ENCODE assay signal across 8 cellular contexts in the genomic region with DNA sequence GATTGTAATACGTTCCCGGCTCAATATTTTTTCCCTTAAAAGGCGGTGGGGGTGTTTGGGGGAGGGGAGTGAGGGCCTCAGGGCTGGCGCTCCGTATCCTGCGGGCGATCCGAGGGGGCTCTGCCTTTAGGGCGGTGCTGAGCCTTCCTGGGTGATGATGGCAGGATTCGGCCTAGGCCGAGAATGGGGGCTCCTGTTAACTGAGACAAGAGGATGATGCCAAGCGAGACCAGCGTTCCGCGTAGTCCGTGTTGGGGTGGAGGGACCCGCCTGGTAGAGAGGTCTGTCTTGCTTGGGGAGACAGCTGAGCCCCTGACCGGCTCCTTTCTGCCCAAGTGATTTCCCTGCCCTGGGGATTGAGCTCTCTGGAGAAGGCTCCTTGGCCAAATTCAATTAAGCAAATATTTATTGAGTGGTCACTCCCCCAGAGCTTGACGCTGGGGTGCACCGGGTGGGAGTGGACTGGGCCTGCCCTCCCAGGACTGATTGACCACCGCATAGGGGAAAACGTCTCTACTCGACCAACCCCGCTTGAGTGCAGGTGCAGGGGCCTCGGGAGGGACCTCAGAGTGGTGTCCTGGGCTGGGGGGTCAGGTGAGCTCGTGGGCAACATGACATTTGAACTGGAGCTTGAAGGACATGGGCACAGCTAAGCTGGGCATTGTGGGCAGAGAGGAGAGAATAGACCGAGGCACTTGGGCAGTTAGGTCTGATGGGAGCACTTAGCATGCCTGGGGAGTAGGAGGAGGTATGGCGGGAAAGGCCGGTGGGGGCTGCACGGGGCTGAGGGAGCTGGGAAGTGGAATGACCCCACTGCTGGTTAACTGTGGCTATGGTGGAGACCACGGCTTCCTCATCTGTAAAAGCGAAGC. TPM values are rescaled to one million over a fixed set of nuclear protein-coding genes. Genes with fewer than 3 reads are reported as not detected.
DNase-seq lines count a peak whose midpoint lies in the region; ATAC-seq and TF ChIP-seq lines count a peak whose summit lies in the region.

No MANE protein-coding gene starts in this region.

- H2AK5ac ChIP-seq in IMR-90 (ENCODE audit: low read depth, low read length): no peak overlapping the region

- H2AK9ac ChIP-seq in IMR-90 (replicated peaks; ENCODE audit: low read depth, low read length, poor library complexity): no peak overlapping the region

- H3K4me2 ChIP-seq in IMR-90 (ENCODE audit: low read depth, low read length): no peak overlapping the region
- peak overlapping the region; percentile 97 for H3K4me2 ChIP-seq in neural cell (ENCODE audit: low read length)

- H3K9ac ChIP-seq in IMR-90 (ENCODE audit: low read depth, low read length) (no peak overlapping the region), neural cell (ENCODE audit: low read length) (peak overlapping the region; percentile 96)

- intact Hi-C loops in IMR-90 (cut with micrococcal nuclease): no loop called here
- intact Hi-C loops in dorsolateral prefrontal cortex (cut with DNase I): loop anchor here (2.0 to 5.0 kb wide), 4 partner anchors 41 to 114 kb away; no protein-coding TSS in a partner anchor

- H3K9me1 ChIP-seq in IMR-90 (ENCODE audit: insufficient read depth, low read length): no peaks in the 10 kb centered on the region

- peaks cover 57% of the 10 kb centered on the region for H3K79me2 ChIP-seq in neural cell (replicated peaks; ENCODE audit: insufficient read depth, low read length)

- no peak overlapping the region for H4K8ac ChIP-seq in IMR-90 (ENCODE audit: low read depth in 2 of 2, low read length in 2 of 2)

- no peak overlapping the region for H2BK5ac ChIP-seq in IMR-90 (ENCODE audit: low read depth, low read length, poor library complexity, severe bottlenecking)

- no peaks in the 10 kb centered on the region for H3K9me3 ChIP-seq in IMR-90 (ENCODE audit: control insufficient read depth, insufficient read depth, low read length)
- H3K9me3 ChIP-seq in neural cell (ENCODE audit: low read length): no peaks in the 10 kb centered on the region

- H2AFZ ChIP-seq in IMR-90 (replicated peaks; ENCODE audit: low read length, poor library complexity): peak overlapping the region; percentile 40
- peak overlapping the region; percentile 27 for H2AFZ ChIP-seq in neural cell (ENCODE audit: low read depth, low read length)

- TF ChIP-seq RAD21 in IMR-90 (IDR thresholded peaks at IDR 0.05; ENCODE audit: low read length) (no peak), neural cell (conservative IDR thresholded peaks at IDR 0.05) (no peak)

- no peaks in the 10 kb centered on the region for H3F3A ChIP-seq in neural cell (ENCODE audit: insufficient read depth, low read length, poor library complexity, severe bottlenecking)

- POLR2A ChIA-PET in IMR-90 (lab: Charles Lee; ENCODE audit: unreplicated experiment): no interaction called here

- H3K36me3 ChIP-seq in IMR-90 (ENCODE audit: control insufficient read depth, insufficient read depth, low read length) (no peaks in the 10 kb centered on the region), neural cell (ENCODE audit: insufficient read depth, low read length) (no peaks in the 10 kb centered on the region)

- WGBS in IMR-90 (ENCODE audit: extremely low coverage in 2 of 2, insufficient read length in 1 of 2), 2 experiments: 83% methylated on average over 8 of the region's 32 CpGs; no CpG with 5 or more reads in 1 of the 2 experiments

- no TSS peak for BruUV-seq in IMR-90 (replicated peaks; lab: Mats Ljungman, UMichigan)

- no peak overlapping the region for H3K4ac ChIP-seq in IMR-90 (ENCODE audit: low read depth, low read length)

- ATAC-seq in IMR-90 (ENCODE audit: low read depth) (no peak), GM18519 (IDR thresholded peaks at IDR 0.05; ENCODE audit: low FRiP score, unreplicated experiment) (no peak), HG02870 (IDR thresholded peaks at IDR 0.05; ENCODE audit: unreplicated experiment) (no peak)

- H3K23ac ChIP-seq in IMR-90 (ENCODE audit: low read depth, low read length): no peak overlapping the region

- peak overlapping the region; percentile 63 for H3K4me3 ChIP-seq in AG09309 (ENCODE audit: control insufficient read depth, low read depth, low read length)
- H3K4me3 ChIP-seq in IMR-90 (ENCODE audit: insufficient read depth, low read depth, low read length): no peak overlapping the region
- H3K4me3 ChIP-seq in dorsolateral prefrontal cortex: peak overlapping the region; percentile 59 to 91 (median 75)
- peak overlapping the region; percentile 91 for H3K4me3 ChIP-seq in neural cell (ENCODE audit: low read length)

- dilution Hi-C loops in IMR-90 (cut with HindIII; ENCODE audit: low sequenced_read_pairs, unreplicated experiment): no loop called here

- CTCF ChIA-PET in IMR-90 (lab: Yijun Ruan, JAX): interaction anchor here (0.6 kb wide), 1 partner anchor 47 kb away, joined by 7 read pairs; no protein-coding TSS in a partner anchor

- no peaks in the 10 kb centered on the region for H3K79me1 ChIP-seq in IMR-90 (ENCODE audit: low read depth in 1 of 2, low read length in 2 of 2)

- H2BK20ac ChIP-seq in IMR-90 (ENCODE audit: low read depth, low read length): no peak overlapping the region

- H3K18ac ChIP-seq in IMR-90 (ENCODE audit: low read depth, low read length): no peak overlapping the region

- no peak for TF ChIP-seq EP300 in neural cell (conservative IDR thresholded peaks at IDR 0.05; ENCODE audit: poor library complexity, severe bottlenecking)

- H3K14ac ChIP-seq in IMR-90 (replicated peaks; ENCODE audit: low read depth, low read length): no peak overlapping the region

- no peak overlapping the region for H2BK15ac ChIP-seq in IMR-90 (ENCODE audit: low read depth, low read length)

- peaks cover 8% of the 10 kb centered on the region; the same call in 1 of the 2 replicates for H3K27me3 ChIP-seq in IMR-90 (ENCODE audit: control insufficient read depth, insufficient read depth, low read length)
- no peaks in the 10 kb centered on the region for H3K27me3 ChIP-seq in dorsolateral prefrontal cortex
- H3K27me3 ChIP-seq in neural cell (ENCODE audit: insufficient read depth, low read depth, low read length): no peaks in the 10 kb centered on the region

- no peak overlapping the region for H2BK120ac ChIP-seq in IMR-90 (ENCODE audit: low read depth, low read length)

- H3K56ac ChIP-seq in IMR-90 (ENCODE audit: extremely low read depth, insufficient read depth, low read length): no peak overlapping the region

- H3K9me2 ChIP-seq in neural cell (ENCODE audit: insufficient read depth, low read length): no peaks in the 10 kb centered on the region

- TF ChIP-seq CTCF in AG09309 (IDR thresholded peaks at IDR 0.05; ENCODE audit: control insufficient read depth, insufficient read depth, low read depth, low read length, missing control alignments) (no peak), IMR-90 (conservative IDR thresholded peaks at IDR 0.05; ENCODE audit: low read depth, low read length) (no peak), dorsolateral prefrontal cortex (IDR thresholded peaks at IDR 0.05 in 54 of 56, conservative IDR thresholded peaks at IDR 0.05 in 2 of 56; ENCODE audit: low read depth in 1 of 56, partially characterized antibody in 56 of 56) (no peak), neural cell (IDR thresholded peaks at IDR 0.05; ENCODE audit: poor library complexity, severe bottlenecking) (no peak)

- no peaks in the 10 kb centered on the region for H3K4me1 ChIP-seq in IMR-90 (ENCODE audit: control insufficient read depth, insufficient read depth, low read length)

- no peaks in the 10 kb centered on the region for H4K20me1 ChIP-seq in IMR-90 (ENCODE audit: insufficient read depth, low read length)
- H4K20me1 ChIP-seq in neural cell (ENCODE audit: insufficient read depth): no peaks in the 10 kb centered on the region

- in situ Hi-C loops in IMR-90 (cut with MboI; ENCODE audit: low sequenced_read_pairs): no loop called here

- H3K27ac ChIP-seq in IMR-90 (ENCODE audit: insufficient read depth, low read length): no peak overlapping the region
- peak overlapping the region in 57 of 59 donors; percentile 17 to 90 (median 82) for H3K27ac ChIP-seq in dorsolateral prefrontal cortex
- H3K27ac ChIP-seq in neural cell (ENCODE audit: low read length): peak overlapping the region; percentile 83

- no peak for DNase-seq in AG09309 (ENCODE audit: low read depth)
- DNase-seq in IMR-90: no peak
- peak in 6 of 10 donors; percentile 20 to 57 (median 40) for DNase-seq in dorsolateral prefrontal cortex
- no peak for DNase-seq in SIG-M5 treated with dmso at 0.1 percent for 504 hours (lab: John Stamatoyannopoulos, UW; ENCODE audit: unreplicated experiment)
- DNase-seq in NCI-H146 (lab: John Stamatoyannopoulos, UW): no peak

- H4K91ac ChIP-seq in IMR-90 (ENCODE audit: insufficient read depth, low read depth, low read length): no peak overlapping the region

- H4K5ac ChIP-seq in IMR-90 (ENCODE audit: low read depth, low read length): no peak overlapping the region

- TF ChIP-seq POLR2A in IMR-90 (IDR thresholded peaks at IDR 0.05; ENCODE audit: low read depth, low read length): no peak

TF ChIP-seq in IMR-90, 13 proteins besides CTCF, POLR2A, EP300 and RAD21 (continues in another document):
- TF ChIP-seq FOS (IDR thresholded peaks at IDR 0.05; ENCODE audit: low read depth, low read length) (no peak), RCOR1 (IDR thresholded peaks at IDR 0.05; ENCODE audit: insufficient replicate concordance, low read length) (no peak), MAFK (IDR thresholded peaks at IDR 0.05; ENCODE audit: low read depth, low read length) (no peak), MAZ (IDR thresholded peaks at IDR 0.05; ENCODE audit: borderline replicate concordance, low read depth, low read length) (no peak), SMC3 (IDR thresholded peaks at IDR 0.05; ENCODE audit: low read depth, low read length) (no peak), CEBPB (IDR thresholded peaks at IDR 0.05; ENCODE audit: low read depth, low read length) (no peak), RFX5 (IDR thresholded peaks at IDR 0.05; ENCODE audit: low read depth, low read length) (no peak)

TF ChIP-seq in neural cell, 6 proteins besides CTCF, POLR2A, EP300 and RAD21:
- TF ChIP-seq POLR2AphosphoS5 (IDR thresholded peaks at IDR 0.05): no peak

RNA-seq across cellular contexts. Expression of a gene that starts 1.1 kb away (rescaled TPM):
- total RNA-seq in IMR-90 (2012; rRNA removed) (1.9 and 2.5 TPM in 2 replicates), dorsolateral prefrontal cortex (100 to 1,000 TPM in 10 of 120 experiments, 10 to 100 TPM in 110; 66.2 to 113 (median 85.3) TPM)
- polyA plus RNA-seq in IMR-90 (2012; rRNA removed) (1.5 and 1.7 TPM in 2 replicates), neural cell (52.0 and 63.2 TPM in 2 replicates)
- 0.88 and 1.6 TPM in 2 replicates for polyA plus RNA-seq in IMR-90 (2012; cell fraction: cytosol; rRNA removed)
- polyA plus RNA-seq in IMR-90 (2012; cell fraction: nucleus; rRNA removed; ENCODE audit: low replicate concordance): 1.5 and 1.7 TPM in 2 replicates
- 89.3 and 95.4 TPM in 2 replicates for polyA minus RNA-seq in neural cell

Comparison
In these comparisons a context has a peak if more than half of its experiments do, and no peak if none do; other contexts are left out.
1. DNase-seq: peak in dorsolateral prefrontal cortex (6 of 10); none in AG09309 (single experiment), IMR-90 (single experiment), SIG-M5 treated with dmso at 0.1 percent for 504 hours (single experiment) and NCI-H146 (single experiment).
2. RNA of a gene that starts 1.1 kb away (total RNA-seq): 66.2 to 113 TPM in dorsolateral prefrontal cortex; 1.9 to 2.5 TPM in IMR-90; every median in the first group is over 10 times any median in the second.